Comparison of ENCODE assay signal across 36 cellular contexts in genomic region chr3:155052470-155052869, GRCh38. TPM values are rescaled to one million over a fixed set of nuclear protein-coding genes. Genes with fewer than 3 reads are reported as not detected.
DNase-seq lines count a peak whose midpoint lies in the region; ATAC-seq, FAIRE-seq and TF ChIP-seq lines count a peak whose summit lies in the region.
"Had no signal": no experiment of that assay in that cellular context is flagged by ENCODE, and none has a peak within 500 bp of the region (broad histone marks: within the 10 kb centered on the region; RNA-seq: fewer than 3 reads in every experiment).

No MANE protein-coding gene starts in this region.

- H3K36me3 ChIP-seq in BLaER1 (no peaks in the 10 kb centered on the region), HEK293 (ENCODE audit: control insufficient read depth in 2 of 2, insufficient read depth in 1 of 2, low read length in 2 of 2) (no peaks in the 10 kb centered on the region), K562 (ENCODE audit: control insufficient read depth, insufficient read depth, low read length) (no peaks in the 10 kb centered on the region), transverse colon (no peaks in the 10 kb centered on the region), tibial artery (no peaks in the 10 kb centered on the region)
- H3K36me3 ChIP-seq: BE2C had no signal

- POLR2A ChIA-PET in A549 (lab: Yijun Ruan, JAX) (no interaction called here), HEK293 (lab: Yijun Ruan, JAX) (no interaction called here), K562 (lab: Yijun Ruan, JAX) (interaction anchor here (0.6 to 0.7 kb wide), 2 partner anchors 140 to 236 kb away, joined by 3 read pairs; no protein-coding TSS in a partner anchor)
- POLR2A ChIA-PET in activated CD4-positive, alpha-beta memory T cell treated with anti-CD3 and anti-CD28 coated beads, Interleukin-2, amount 10 ng/mL, durations not matched to agents 7 days and 5 days (lab: Charles Lee): no interaction called here

- H3K4me2 ChIP-seq in A549 (no peak overlapping the region), BLaER1 (no peak overlapping the region), K562 (ENCODE audit: insufficient read depth, low read length) (no peak overlapping the region)
- H3K4me2 ChIP-seq: BLaER1 treated with 17β-estradiol and CSF1 and Interleukin-3, amounts not matched to agents 10 nM and 100 nM had no signal

- no peak for ATAC-seq in A549
- ATAC-seq in K562: no peak
- no peak for ATAC-seq in HG03354 (IDR thresholded peaks at IDR 0.05; ENCODE audit: poor library complexity, severe bottlenecking, unreplicated experiment)
- ATAC-seq: CD8-positive, alpha-beta T cell had no signal

- no peaks in the 10 kb centered on the region; the same call in 2 of the 3 replicates for H3K9me3 ChIP-seq in A549
- H3K9me3 ChIP-seq in BLaER1: peaks cover 52% of the 10 kb centered on the region
- H3K9me3 ChIP-seq in HEK293 (ENCODE audit: control insufficient read depth, insufficient read depth, low read depth, low read length): no peaks in the 10 kb centered on the region
- peaks cover 13% of the 10 kb centered on the region for H3K9me3 ChIP-seq in K562 (replicated peaks; ENCODE audit: control insufficient read depth, insufficient read depth, low read depth, low read length)
- no peaks in the 10 kb centered on the region for H3K9me3 ChIP-seq in transverse colon
- H3K9me3 ChIP-seq in tibial artery: peaks cover 0 to 8% (median 0%) of the 10 kb centered on the region in 3 donors
- H3K9me3 ChIP-seq: BE2C had no signal

- no peak overlapping the region for H2AFZ ChIP-seq in K562 (ENCODE audit: low read depth, low read length)

- no peak for TF ChIP-seq EP300 in A549 (IDR thresholded peaks at IDR 0.05)
- TF ChIP-seq EP300 in K562 (IDR thresholded peaks at IDR 0.05; ENCODE audit: low read length): no peak
- TF ChIP-seq EP300 in transverse colon (IDR thresholded peaks at IDR 0.05; ENCODE audit: low read depth): no peak

- TF ChIP-seq CTCF in A549 (IDR thresholded peaks at IDR 0.05): no peak
- TF ChIP-seq CTCF in HEK293 (tag by site-specific recombination; IDR thresholded peaks at IDR 0.05): no peak
- no peak for TF ChIP-seq CTCF in K562 (IDR thresholded peaks at IDR 0.05 in 2 of 3, conservative IDR thresholded peaks at IDR 0.05 in 1 of 3; ENCODE audit: insufficient read depth in 2 of 3, low read depth in 1 of 3, low read length in 3 of 3)
- no peak for TF ChIP-seq CTCF in transverse colon (IDR thresholded peaks at IDR 0.05)
- TF ChIP-seq CTCF in tibial artery (IDR thresholded peaks at IDR 0.05): no peak

- in situ Hi-C loops in K562 (cut with MboI): no loop called here
- in situ Hi-C loops in transverse colon (cut with MboI; ENCODE audit: low pct_ligation_motif_present in 1 of 4, low pct_unique_long_range_greater_than_20kb in 1 of 4, low sequenced_read_pairs in 3 of 4): no loop called here

- no TSS peak for BruUV-seq in K562 (replicated peaks; lab: Mats Ljungman, UMichigan)

- H3K4me3 Mint-ChIP-seq in activated CD4-positive, alpha-beta memory T cell treated with anti-CD3 and anti-CD28 coated beads, Interleukin-2, amount 10 ng/mL, durations not matched to agents 7 days and 5 days: no peak overlapping the region
- H3K4me3 Mint-ChIP-seq: B cell; CD14-positive monocyte; CD4-positive, alpha-beta memory T cell; CD4-positive, alpha-beta T cell; CD4-positive, CD25-positive, alpha-beta regulatory T cell; CD8-positive, alpha-beta memory T cell; CD8-positive, alpha-beta T cell had no signal

- no peak for TF ChIP-seq POLR2A in A549 (IDR thresholded peaks at IDR 0.05; ENCODE audit: low read length)
- no peak for TF ChIP-seq POLR2A in K562 (conservative IDR thresholded peaks at IDR 0.05)
- TF ChIP-seq POLR2A in transverse colon (IDR thresholded peaks at IDR 0.05): no peak

- H3K4me3 ChIP-seq in A549: no peak overlapping the region
- 0 out of 2 replicates have a peak overlapping the region, but pooled peaks have one; percentile 11 for H3K4me3 ChIP-seq in BLaER1
- no peak overlapping the region for H3K4me3 ChIP-seq in HEK293 (ENCODE audit: low read depth, low read length)
- H3K4me3 ChIP-seq in K562: no peak overlapping the region
- H3K4me3 ChIP-seq in transverse colon: no peak overlapping the region
- no peak overlapping the region for H3K4me3 ChIP-seq in tibial artery

- CTCF ChIA-PET in A549 (lab: Yijun Ruan, JAX) (no interaction called here), HEK293 (lab: Yijun Ruan, JAX) (interaction anchor here (0.6 kb wide), 1 partner anchor 96 kb away, joined by 3 read pairs; no protein-coding TSS in a partner anchor), K562 (lab: Yijun Ruan, JAX; ENCODE audit: low intra/inter-chr PET ratio) (no interaction called here)
- CTCF ChIA-PET in activated CD4-positive, alpha-beta memory T cell treated with anti-CD3 and anti-CD28 coated beads, Interleukin-2, amount 10 ng/mL, durations not matched to agents 7 days and 5 days (lab: Charles Lee): no interaction called here

- H4K20me1 ChIP-seq in BLaER1 (no peaks in the 10 kb centered on the region), K562 (replicated peaks; ENCODE audit: control insufficient read depth, insufficient read depth, low read length) (no peaks in the 10 kb centered on the region)
- H4K20me1 ChIP-seq: BLaER1 treated with 17β-estradiol and CSF1 and Interleukin-3, amounts not matched to agents 10 nM and 100 nM had no signal

- no peak overlapping the region for H3K27ac ChIP-seq in A549
- H3K27ac ChIP-seq in BLaER1: no peak overlapping the region
- no peak overlapping the region for H3K27ac ChIP-seq in HEK293 (ENCODE audit: extremely low read depth, low read depth, low read length)
- no peak overlapping the region for H3K27ac ChIP-seq in K562 (ENCODE audit: extremely low read depth, low read depth, low read length)
- H3K27ac ChIP-seq in transverse colon: no peak overlapping the region
- H3K27ac ChIP-seq in tibial artery: no peak overlapping the region
- H3K27ac ChIP-seq: 22Rv1; BLaER1 treated with 17β-estradiol and CSF1 and Interleukin-3, amounts not matched to agents 10 nM and 100 nM; C4-2B had no signal

- H3K9ac ChIP-seq in BLaER1 (no peak overlapping the region), K562 (ENCODE audit: insufficient read depth in 1 of 2, low read depth in 2 of 2, low read length in 2 of 2) (no peak overlapping the region)
- H3K9ac ChIP-seq: BLaER1 treated with 17β-estradiol and CSF1 and Interleukin-3, amounts not matched to agents 10 nM and 100 nM had no signal

- H3K36me3 Mint-ChIP-seq in activated CD4-positive, alpha-beta memory T cell treated with anti-CD3 and anti-CD28 coated beads, Interleukin-2, amount 10 ng/mL, durations not matched to agents 7 days and 5 days (ENCODE audit: low read depth): no peaks in the 10 kb centered on the region
- H3K36me3 Mint-ChIP-seq: CD14-positive monocyte; CD4-positive, alpha-beta memory T cell; CD4-positive, CD25-positive, alpha-beta regulatory T cell; CD8-positive, alpha-beta T cell had no signal

- DNase-seq in A549 (ENCODE audit: low read depth in 1 of 2, low spot score in 1 of 2) (no peak), K562 (ENCODE audit: extremely low read depth in 1 of 4, low spot score in 3 of 4) (no peak), transverse colon (no peak), tibial artery (no peak)
- DNase-seq in activated CD4-positive, alpha-beta memory T cell treated with anti-CD3 and anti-CD28 coated beads, Interleukin-2, amount 10 ng/mL, durations not matched to agents 7 days and 5 days: no peak
- DNase-seq: 8988T; ACHN; AML-193; BE2C; C1 segment of cervical spinal cord; Caco-2; Calu3; CD4-positive, alpha-beta memory T cell; CD4-positive, alpha-beta T cell; CD4-positive, CD25-positive, alpha-beta regulatory T cell; CD8-positive, alpha-beta memory T cell; CD8-positive, alpha-beta T cell; COR-L47; DMS 273 treated with DMSO at 0.1 percent for 48 hours; DMS153; DMS53; DMS79; DMS79 treated with DMSO at 0.1 percent for 48 hours; DND-41; EL had no signal

- H3K27me3 Mint-ChIP-seq in activated CD4-positive, alpha-beta memory T cell treated with anti-CD3 and anti-CD28 coated beads, Interleukin-2, amount 10 ng/mL, durations not matched to agents 7 days and 5 days: no peaks in the 10 kb centered on the region
- H3K27me3 Mint-ChIP-seq: B cell; CD4-positive, alpha-beta memory T cell; CD4-positive, alpha-beta T cell; CD4-positive, CD25-positive, alpha-beta regulatory T cell; CD8-positive, alpha-beta memory T cell had no signal

- no peaks in the 10 kb centered on the region for H3K4me1 Mint-ChIP-seq in activated CD4-positive, alpha-beta memory T cell treated with anti-CD3 and anti-CD28 coated beads, Interleukin-2, amount 10 ng/mL, durations not matched to agents 7 days and 5 days
- H3K4me1 Mint-ChIP-seq: CD4-positive, alpha-beta memory T cell; CD4-positive, CD25-positive, alpha-beta regulatory T cell; CD8-positive, alpha-beta memory T cell had no signal

- peaks cover 30% of the 10 kb centered on the region for H3K9me3 Mint-ChIP-seq in activated CD4-positive, alpha-beta memory T cell treated with anti-CD3 and anti-CD28 coated beads, Interleukin-2, amount 10 ng/mL, durations not matched to agents 7 days and 5 days

- H3K27me3 ChIP-seq in BLaER1: no peaks in the 10 kb centered on the region
- no peaks in the 10 kb centered on the region for H3K27me3 ChIP-seq in K562 (ENCODE audit: control insufficient read depth in 2 of 2, insufficient read depth in 2 of 2, low read length in 2 of 2)
- H3K27me3 ChIP-seq in transverse colon: no peaks in the 10 kb centered on the region
- no peaks in the 10 kb centered on the region for H3K27me3 ChIP-seq in tibial artery
- H3K27me3 ChIP-seq: BE2C; BLaER1 treated with 17β-estradiol and CSF1 and Interleukin-3, amounts not matched to agents 10 nM and 100 nM had no signal

- WGBS in A549 (ENCODE audit: missing lambda C conversion rate): 0% methylated on average over 2 of the region's 2 CpGs
- WGBS in K562 (ENCODE audit: insufficient coverage, low coverage, missing lambda C conversion rate): 3% methylated on average over 2 of the region's 2 CpGs
- 60 to 81% methylated on average over 1 to 2 of the region's 2 CpGs for WGBS in transverse colon (ENCODE audit: low coverage in 1 of 2), 2 donors

- intact Hi-C loops in K562 (cut with micrococcal nuclease): no loop called here
- intact Hi-C loops in transverse colon (cut with DNase I; ENCODE audit: low total_unique reads): no loop called here
- intact Hi-C loops in tibial artery (cut with DNase I; ENCODE audit: low total_unique reads): no loop called here

- H3K4me1 ChIP-seq in A549: no peaks in the 10 kb centered on the region
- no peaks in the 10 kb centered on the region for H3K4me1 ChIP-seq in BLaER1
- no peaks in the 10 kb centered on the region for H3K4me1 ChIP-seq in HEK293 (ENCODE audit: control insufficient read depth, insufficient read depth, low read length)
- H3K4me1 ChIP-seq in K562 (replicated peaks in 1 of 2; ENCODE audit: control insufficient read depth in 2 of 2, insufficient read depth in 2 of 2, low read length in 2 of 2): no peaks in the 10 kb centered on the region
- H3K4me1 ChIP-seq in transverse colon: no peaks in the 10 kb centered on the region
- H3K4me1 ChIP-seq in tibial artery: no peaks in the 10 kb centered on the region
- H3K4me1 ChIP-seq: BE2C; BLaER1 treated with 17β-estradiol and CSF1 and Interleukin-3, amounts not matched to agents 10 nM and 100 nM; Caco-2 had no signal

- no peak overlapping the region for H3K27ac Mint-ChIP-seq in activated CD4-positive, alpha-beta memory T cell treated with anti-CD3 and anti-CD28 coated beads, Interleukin-2, amount 10 ng/mL, durations not matched to agents 7 days and 5 days
- H3K27ac Mint-ChIP-seq: B cell; CD4-positive, alpha-beta memory T cell; CD4-positive, alpha-beta T cell; CD4-positive, CD25-positive, alpha-beta regulatory T cell; CD8-positive, alpha-beta memory T cell; CD8-positive, alpha-beta T cell had no signal

- no peak for TF ChIP-seq RAD21 in A549 (conservative IDR thresholded peaks at IDR 0.05 in 1 of 2, IDR thresholded peaks at IDR 0.05 in 1 of 2)
- no peak for TF ChIP-seq RAD21 in K562 (CRISPR knock-in tag; conservative IDR thresholded peaks at IDR 0.05 in 1 of 2, IDR thresholded peaks at IDR 0.05 in 1 of 2)

- no peaks in the 10 kb centered on the region for H3K79me2 ChIP-seq in K562 (ENCODE audit: control insufficient read depth, insufficient read depth, low read length)

- no peak for FAIRE-seq in A549 (lab: Jason Lieb, UNC)
- FAIRE-seq in K562 (lab: Jason Lieb, UNC): no peak
- FAIRE-seq: A204.1, D721Med had no signal

- H3K9me1 ChIP-seq in K562 (ENCODE audit: control insufficient read depth, insufficient read depth, low read length): no peaks in the 10 kb centered on the region

RNA-seq across cellular contexts. Expression of gene MME, which starts 27.6 kb away (rescaled TPM):
- polyA plus RNA-seq in A549 (2011; rRNA removed): not detected in 2 replicates
- not detected in 2 replicates for polyA plus RNA-seq in A549 (2012; cell fraction: cytosol; rRNA removed)
- not detected in 2 replicates for polyA plus RNA-seq in A549 (2012; cell fraction: nucleus; rRNA removed)
- polyA plus RNA-seq in A549 (2017; fragmentation: RNase III; extraction: RNeasy Plus Mini Kit Qiagen cat#74134 plus additional on column Dnase treatment): not detected in 3 replicates
- polyA minus RNA-seq in A549 (2011; rRNA and poly(A)+ RNA removed): not detected in 2 replicates
- total RNA-seq in K562 (2011; cell fraction: chromatin; rRNA removed; ENCODE audit: low replicate concordance): 6.1 and 11.5 TPM in 2 replicates
- total RNA-seq in K562 (2011; cell fraction: nucleolus; rRNA removed): 3.4 and 6.2 TPM in 2 replicates
- 3.4 and 4.0 TPM in 2 replicates for total RNA-seq in K562 (2011; cell fraction: nucleoplasm; rRNA removed)
- 2.7 and 4.2 TPM in 2 replicates for total RNA-seq in K562 (2014; rRNA removed)
- 1.8 and 2.7 TPM in 2 replicates for total RNA-seq in K562 (2014; rRNA removed; fragmentation: Illumina TruSeq; extraction: Trizol)
- 8.6 and 10.3 TPM in 2 replicates for total RNA-seq in K562 (2015; rRNA removed; fragmentation: Illumina TruSeq; extraction: Trizol)
- 2.1 and 2.5 TPM in 2 replicates for total RNA-seq in K562 (2021)
- 6.6 and 7.2 TPM in 2 replicates for polyA plus RNA-seq in K562 (2011; rRNA removed)
- 3.4 and 4.9 TPM in 2 replicates for polyA plus RNA-seq in K562 (2011; cell fraction: cytosol; rRNA removed)
- 5.9 and 8.1 TPM in 2 replicates for polyA plus RNA-seq in K562 (2011; cell fraction: nucleus; rRNA removed)
- 10.6 and 11.3 TPM in 2 replicates for polyA plus RNA-seq in K562 (2012)
- 1.3 and 2.0 TPM in 2 replicates for polyA plus RNA-seq in K562 (2014; fragmentation: Illumina TruSeq; extraction: Trizol)
- under 1 TPM; 0.80 to 0.94 TPM for polyA plus RNA-seq in K562 (2014; fragmentation: Nextera tagmentation; extraction: Ambion mirVana)
- 2.0 and 3.4 TPM in 2 replicates for polyA plus RNA-seq in K562 (2014; rRNA removed)
- 15.8 and 17.1 TPM in 2 replicates for polyA minus RNA-seq in K562 (2011; rRNA and poly(A)+ RNA removed)
- polyA minus RNA-seq in K562 (2011; cell fraction: cytosol; rRNA and poly(A)+ RNA removed): 4.4 and 8.6 TPM in 2 replicates
- 5.4 and 16.2 TPM in 2 replicates for polyA minus RNA-seq in K562 (2011; cell fraction: nucleus; rRNA and poly(A)+ RNA removed)
- total RNA-seq in transverse colon: 1 to 10 TPM in 1 of 4 donors, under 1 TPM in 2, not detected in 1; 0.82 to 1.1 (median 0.95) TPM
- total RNA-seq in activated CD4-positive, alpha-beta memory T cell treated with anti-CD3 and anti-CD28 coated beads, Interleukin-2, amount 10 ng/mL, durations not matched to agents 7 days and 5 days: not detected
- total RNA-seq: A673; CD4-positive, CD25-positive, alpha-beta regulatory T cell had no signal
